In genomic region chr18:12868576-12868975, GRCh38 we compare ENCODE assay signal across 19 cellular contexts.
DNase-seq lines count a peak whose midpoint lies in the region; ATAC-seq, FAIRE-seq and TF ChIP-seq lines count a peak whose summit lies in the region.
"Had no signal": no experiment of that assay in that cellular context is flagged by ENCODE, and none has a peak within 500 bp of the region (broad histone marks: within the 10 kb centered on the region; RNA-seq: fewer than 3 reads in every experiment).

No MANE protein-coding gene starts in this region.

- H3K36me3 Mint-ChIP-seq in dendritic cell treated with granulocyte-macrophage colony-stimulating factor and Interleukin-4, amounts not matched to agents 40 ng/mL and 50 ng/mL, for 4 days (ENCODE audit: low read depth), result peaks cover 31% of the 10 kb centered on the region
- H3K36me3 Mint-ChIP-seq in stimulated activated naive B cell treated with anti-CD40 and anti-IgM and Interleukin-4, amounts not matched to agents 10 μg/mL and 1 μg/mL and 100 μg/mL, for 72 hours, result peaks cover 6 to 14% of the 10 kb centered on the region in 2 donors

- H2AFZ ChIP-seq in DND-41 (ENCODE audit: low read depth, low read length), result no peak overlapping the region
- H2AFZ ChIP-seq in MM.1S (ENCODE audit: low read length), result no peak overlapping the region

- H3K27me3 Mint-ChIP-seq in dendritic cell treated with granulocyte-macrophage colony-stimulating factor and Interleukin-4, amounts not matched to agents 40 ng/mL and 50 ng/mL, for 4 days, result no peaks in the 10 kb centered on the region
- no peaks in the 10 kb centered on the region for H3K27me3 Mint-ChIP-seq in stimulated activated naive B cell treated with anti-CD40 and anti-IgM and Interleukin-4, amounts not matched to agents 10 μg/mL and 1 μg/mL and 100 μg/mL, for 72 hours
- H3K27me3 Mint-ChIP-seq: CD4-positive, alpha-beta T cell had no signal

- H3K4me3 ChIP-seq in DND-41 (ENCODE audit: low read depth in 1 of 2, low read length in 2 of 2), result no peak overlapping the region
- no peak overlapping the region for H3K4me3 ChIP-seq in MM.1S (ENCODE audit: low read length)
- H3K4me3 ChIP-seq: A549, GM12878 had no signal

- H3K4me2 ChIP-seq in DND-41 (ENCODE audit: insufficient read depth, low read length) (no peak overlapping the region), MM.1S (ENCODE audit: low read depth, low read length) (peak overlapping the region; percentile 73)
- H3K4me2 ChIP-seq: A549 had no signal

- H3K4me1 ChIP-seq in DND-41 (ENCODE audit: insufficient read depth, low read length), result peaks cover 56% of the 10 kb centered on the region
- H3K4me1 ChIP-seq in MM.1S (ENCODE audit: low read length), result peaks cover 13% of the 10 kb centered on the region

- ATAC-seq in DND-41 (ENCODE audit: insufficient read depth, low read depth) (no peak), HG03108 (IDR thresholded peaks at IDR 0.05; ENCODE audit: unreplicated experiment) (no peak), HG02973 (IDR thresholded peaks at IDR 0.05; ENCODE audit: unreplicated experiment) (no peak)
- ATAC-seq in stimulated activated naive B cell treated with anti-CD40 and anti-IgM and Interleukin-4, amounts not matched to agents 10 μg/mL and 1 μg/mL and 100 μg/mL, for 72 hours (replicated peaks), result no peak
- ATAC-seq: A549 had no signal

- H3K27ac Mint-ChIP-seq in dendritic cell treated with granulocyte-macrophage colony-stimulating factor and Interleukin-4, amounts not matched to agents 40 ng/mL and 50 ng/mL, for 4 days, result peak overlapping the region; percentile 80
- peak overlapping the region; percentile 59 for H3K27ac Mint-ChIP-seq in stimulated activated naive B cell treated with anti-CD40 and anti-IgM and Interleukin-4, amounts not matched to agents 10 μg/mL and 1 μg/mL and 100 μg/mL, for 72 hours
- H3K27ac Mint-ChIP-seq: CD4-positive, alpha-beta T cell had no signal

- H3K36me3 ChIP-seq in DND-41 (ENCODE audit: insufficient read depth, low read length) (peaks cover 8% of the 10 kb centered on the region), MM.1S (replicated peaks; ENCODE audit: insufficient read depth, low read length) (no peaks in the 10 kb centered on the region)

- peak overlapping the region; percentile 56 for H3K27ac ChIP-seq in DND-41 (ENCODE audit: low read length)
- peak overlapping the region; percentile 89; the same call in 1 of the 2 replicates for H3K27ac ChIP-seq in MM.1S (ENCODE audit: low read length)
- H3K27ac ChIP-seq: 22Rv1, A549, C4-2B, HL-60 had no signal

- intact Hi-C loops in dendritic cell treated with granulocyte-macrophage colony-stimulating factor and Interleukin-4, amounts not matched to agents 40 ng/mL and 50 ng/mL, for 4 days (cut with micrococcal nuclease), result no loop called here

- DNase-seq in DND-41 (no peak), MM.1S (no peak), urothelium cell line (ENCODE audit: low spot score) (no peak)
- DNase-seq in stimulated activated naive B cell treated with anti-CD40 and anti-IgM and Interleukin-4, amounts not matched to agents 10 μg/mL and 1 μg/mL and 100 μg/mL, for 72 hours, result no peak
- DNase-seq: AML-193; CD4-positive, alpha-beta T cell; DMS153; DMS79 treated with DMSO at 0.1 percent for 48 hours; EL; H9 had no signal

- no peak for TF ChIP-seq CTCF in DND-41 (IDR thresholded peaks at IDR 0.05; ENCODE audit: borderline replicate concordance, extremely low read depth, low read length, poor library complexity, severe bottlenecking)
- no peak for TF ChIP-seq CTCF in MM.1S (IDR thresholded peaks at IDR 0.05; ENCODE audit: low read length)

- H3K9ac ChIP-seq in DND-41 (ENCODE audit: low read depth, low read length) (no peak overlapping the region), MM.1S (ENCODE audit: low read length) (no peak overlapping the region)

- H3K27me3 ChIP-seq in DND-41 (ENCODE audit: insufficient read depth, low read length, poor library complexity) (no peaks in the 10 kb centered on the region), MM.1S (replicated peaks; ENCODE audit: insufficient read depth, low read length) (no peaks in the 10 kb centered on the region)

- H3K9me2 ChIP-seq in MM.1S (replicated peaks; ENCODE audit: insufficient read depth, low read length), result no peaks in the 10 kb centered on the region

- FAIRE-seq in urothelium cell line (lab: Jason Lieb, UNC), result no peak
- FAIRE-seq: A549, GM12878, H1 had no signal

- no peak overlapping the region for H3K4me3 Mint-ChIP-seq in dendritic cell treated with granulocyte-macrophage colony-stimulating factor and Interleukin-4, amounts not matched to agents 40 ng/mL and 50 ng/mL, for 4 days
- H3K4me3 Mint-ChIP-seq in stimulated activated naive B cell treated with anti-CD40 and anti-IgM and Interleukin-4, amounts not matched to agents 10 μg/mL and 1 μg/mL and 100 μg/mL, for 72 hours, result no peak overlapping the region
- H3K4me3 Mint-ChIP-seq: CD4-positive, alpha-beta T cell; H9 had no signal

- H3K4me1 Mint-ChIP-seq in dendritic cell treated with granulocyte-macrophage colony-stimulating factor and Interleukin-4, amounts not matched to agents 40 ng/mL and 50 ng/mL, for 4 days (ENCODE audit: low read depth), result peaks cover 46% of the 10 kb centered on the region
- H3K4me1 Mint-ChIP-seq in stimulated activated naive B cell treated with anti-CD40 and anti-IgM and Interleukin-4, amounts not matched to agents 10 μg/mL and 1 μg/mL and 100 μg/mL, for 72 hours, result peaks cover 10 to 31% of the 10 kb centered on the region in 2 donors

- H3K9me3 ChIP-seq in DND-41 (ENCODE audit: insufficient read depth, low read length, severe bottlenecking) (no peaks in the 10 kb centered on the region), MM.1S (replicated peaks; ENCODE audit: insufficient read depth, low read length) (no peaks in the 10 kb centered on the region)
- H3K9me3 ChIP-seq: A549 had no signal

- H3K79me2 ChIP-seq in DND-41 (ENCODE audit: insufficient read depth, low read length), result peaks cover 95% of the 10 kb centered on the region
- peaks cover 83% of the 10 kb centered on the region for H3K79me2 ChIP-seq in MM.1S (ENCODE audit: low read length)

- H4K20me1 ChIP-seq in DND-41 (ENCODE audit: insufficient read depth, low read length), result peaks cover 4% of the 10 kb centered on the region; the same call in 1 of the 2 replicates
- H4K20me1 ChIP-seq in MM.1S (ENCODE audit: insufficient read depth, low read length), result no peaks in the 10 kb centered on the region; the same call in 1 of the 2 replicates

- peaks cover 24% of the 10 kb centered on the region for H3F3A ChIP-seq in MM.1S (ENCODE audit: insufficient read depth, low read length)

- H3K9me3 Mint-ChIP-seq in dendritic cell treated with granulocyte-macrophage colony-stimulating factor and Interleukin-4, amounts not matched to agents 40 ng/mL and 50 ng/mL, for 4 days, result no peaks in the 10 kb centered on the region
- no peaks in the 10 kb centered on the region for H3K9me3 Mint-ChIP-seq in stimulated activated naive B cell treated with anti-CD40 and anti-IgM and Interleukin-4, amounts not matched to agents 10 μg/mL and 1 μg/mL and 100 μg/mL, for 72 hours
- H3K9me3 Mint-ChIP-seq: CD4-positive, alpha-beta T cell had no signal
